9 cellular contexts compared by ENCODE assay signal in genomic region chr5:73673161-73673591, GRCh38. TPM values are rescaled to one million over a fixed set of nuclear protein-coding genes. Genes with fewer than 3 reads are reported as not detected.
DNase-seq lines count a peak whose midpoint lies in the region; ATAC-seq and TF ChIP-seq lines count a peak whose summit lies in the region.
"Had no signal": no experiment of that assay in that cellular context is flagged by ENCODE, and none has a peak within 500 bp of the region (broad histone marks: within the 10 kb centered on the region; RNA-seq: fewer than 3 reads in every experiment).

No MANE protein-coding gene starts in this region.

- peak; percentile 25 for DNase-seq in AG08396 (ENCODE audit: low spot score)
- DNase-seq in M059J (ENCODE audit: low read depth): peak; percentile 83
- DNase-seq in choroid plexus epithelial cell (ENCODE audit: low read depth): peak; percentile 93
- no peak for DNase-seq in lung (ENCODE audit: low spot score)
- no peak for DNase-seq in NCI-H345 treated with DMSO at 0.1 percent for 48 hours (lab: John Stamatoyannopoulos, UW; ENCODE audit: unreplicated experiment)
- DNase-seq in LoVo (ENCODE audit: low spot score): no peak
- no peak for DNase-seq in iPS-NIHi11 (ENCODE audit: low spot score)
- no peak for DNase-seq in activated naive CD4-positive, alpha-beta T cell treated with anti-CD3 and anti-CD28 coated beads, Interleukin-2, amount 50 U/mL, for 72 hours (ENCODE audit: low spot score in 2 of 2)
- DNase-seq: activated CD8-positive, alpha-beta memory T cell treated with anti-CD3 and anti-CD28 coated beads for 24 hours had no signal

- TF ChIP-seq CTCF in choroid plexus epithelial cell (conservative IDR thresholded peaks at IDR 0.05; ENCODE audit: low read depth, low read length) (peak; percentile 29), lung (IDR thresholded peaks at IDR 0.05; ENCODE audit: control extremely low read depth, extremely low read depth) (no peak)

- no peak overlapping the region for H3K27ac ChIP-seq in lung (ENCODE audit: low read depth in 1 of 2, low read length in 1 of 2)

- ATAC-seq in lung (ENCODE audit: insufficient read depth, low FRiP score): peak; percentile 37
- no peak for ATAC-seq in activated naive CD4-positive, alpha-beta T cell treated with anti-CD3 and anti-CD28 coated beads, Interleukin-2, amount 50 U/mL, for 72 hours

- H3K4me3 ChIP-seq in choroid plexus epithelial cell (ENCODE audit: low read depth, low read length) (no peak overlapping the region), lung (no peak overlapping the region)

- H3K9me3 ChIP-seq in lung (ENCODE audit: control insufficient read depth in 2 of 2, insufficient read depth in 1 of 2, low read length in 1 of 2): no peaks in the 10 kb centered on the region

- H3K9me3 Mint-ChIP-seq in activated naive CD4-positive, alpha-beta T cell treated with anti-CD3 and anti-CD28 coated beads, Interleukin-2, amount 50 U/mL, for 72 hours: no peaks in the 10 kb centered on the region

- H3K27ac Mint-ChIP-seq in activated naive CD4-positive, alpha-beta T cell treated with anti-CD3 and anti-CD28 coated beads, Interleukin-2, amount 50 U/mL, for 72 hours: no peak overlapping the region

- no peaks in the 10 kb centered on the region for H3K27me3 ChIP-seq in lung (ENCODE audit: control insufficient read depth, insufficient read depth)

- H3K36me3 ChIP-seq in lung (ENCODE audit: control insufficient read depth in 2 of 2, insufficient read depth in 2 of 2, low read length in 2 of 2): no peaks in the 10 kb centered on the region

- no peaks in the 10 kb centered on the region for H3K36me3 Mint-ChIP-seq in activated naive CD4-positive, alpha-beta T cell treated with anti-CD3 and anti-CD28 coated beads, Interleukin-2, amount 50 U/mL, for 72 hours

- peaks cover 0 to 4% of the 10 kb centered on the region in 2 donors for H3K4me1 ChIP-seq in lung (ENCODE audit: control insufficient read depth in 2 of 2, insufficient read depth in 2 of 2, low read length in 2 of 2)

RNA-seq across cellular contexts. Expression of gene ARHGEF28, which starts 47.2 kb away (rescaled TPM):
- 7.1 and 12.0 TPM in 2 replicates for total RNA-seq in M059J (2014; rRNA removed; shearing (Covaris generic))
- 10 to 100 TPM; 13.0 TPM for total RNA-seq in lung
- polyA plus RNA-seq in lung: 1 to 10 TPM; 3.0 to 7.0 TPM
- total RNA-seq in activated naive CD4-positive, alpha-beta T cell treated with anti-CD3 and anti-CD28 coated beads, Interleukin-2, amount 50 U/mL, for 72 hours: under 1 TPM in 1 of 2 donors, not detected in 1; 0.05 TPM

Comparison
In these comparisons a context has a peak if more than half of its experiments do, and no peak if none do; other contexts are left out.
1. DNase-seq: peak in AG08396 (single experiment), M059J (single experiment) and choroid plexus epithelial cell (single experiment); none in lung (single experiment), NCI-H345 treated with DMSO at 0.1 percent for 48 hours (single experiment), LoVo (single experiment), iPS-NIHi11 (single experiment) and activated naive CD4-positive, alpha-beta T cell treated with anti-CD3 and anti-CD28 coated beads, Interleukin-2, amount 50 U/mL, for 72 hours (0 of 2).